23 cellular contexts compared by ENCODE assay signal in genomic region chr5:57676228-57677098, GRCh38.
A peak's percentile ranks its signal among the peaks of the same experiment; 100 is the strongest.
DNase-seq lines count a peak whose midpoint lies in the region; TF ChIP-seq lines count a peak whose summit lies in the region.
"Had no signal": no experiment of that assay in that cellular context is flagged by ENCODE, and none has a peak within 500 bp of the region (broad histone marks: within the 10 kb centered on the region; RNA-seq: fewer than 3 reads in every experiment).

No MANE protein-coding gene starts in this region.

- H4K20me1 ChIP-seq in SK-N-SH (ENCODE audit: insufficient read depth): no peaks in the 10 kb centered on the region
- H4K20me1 ChIP-seq in neural cell (ENCODE audit: insufficient read depth): no peaks in the 10 kb centered on the region

- TF ChIP-seq CTCF in HFF-Myc (IDR thresholded peaks at IDR 0.05; ENCODE audit: low read depth, low read length, missing control alignments) (no peak), SK-N-SH (IDR thresholded peaks at IDR 0.05) (no peak), fibroblast of mammary gland (conservative IDR thresholded peaks at IDR 0.05; ENCODE audit: control insufficient read depth, insufficient read depth, low read depth, low read length) (no peak), neural cell (IDR thresholded peaks at IDR 0.05; ENCODE audit: poor library complexity, severe bottlenecking) (no peak), RWPE1 (conservative IDR thresholded peaks at IDR 0.05; ENCODE audit: low read depth) (no peak)

- H3K9me3 ChIP-seq in SK-N-SH (no peaks in the 10 kb centered on the region), neural cell (ENCODE audit: low read length) (no peaks in the 10 kb centered on the region)
- H3K9me3 ChIP-seq: left lung, pancreas, vagina had no signal

- TF ChIP-seq RAD21 in SK-N-SH (IDR thresholded peaks at IDR 0.05; ENCODE audit: low read length): no peak
- TF ChIP-seq RAD21 in neural cell (conservative IDR thresholded peaks at IDR 0.05): no peak

- H3K9me2 ChIP-seq in SK-N-SH: no peaks in the 10 kb centered on the region
- no peaks in the 10 kb centered on the region for H3K9me2 ChIP-seq in neural cell (ENCODE audit: insufficient read depth, low read length)

- H2AFZ ChIP-seq in SK-N-SH (ENCODE audit: low read depth) (no peak overlapping the region), neural cell (ENCODE audit: low read depth, low read length) (no peak overlapping the region)
- H2AFZ ChIP-seq: GM23338 had no signal

- H3F3A ChIP-seq in SK-N-SH (replicated peaks; ENCODE audit: insufficient read depth): no peaks in the 10 kb centered on the region
- H3F3A ChIP-seq in neural cell (ENCODE audit: insufficient read depth, low read length, poor library complexity, severe bottlenecking): no peaks in the 10 kb centered on the region

- peak; percentile 49 for DNase-seq in HFF-Myc (ENCODE audit: extremely low read depth, low read depth)
- DNase-seq in SK-N-SH: peak; percentile 36
- peak; percentile 54 for DNase-seq in fibroblast of mammary gland (ENCODE audit: low read depth)
- DNase-seq in H4 (ENCODE audit: low spot score): no peak
- DNase-seq in RWPE1 (ENCODE audit: low spot score): no peak
- DNase-seq in substantia nigra (lab: John Stamatoyannopoulos, UW): no peak
- DNase-seq in effector CD4-positive, alpha-beta T cell: no peak
- DNase-seq: activated CD4-positive, alpha-beta T cell treated with anti-CD3 and anti-CD28 coated beads, Interleukin-2, amount 10 ng/mL, durations not matched to agents 24 days and 14 days; activated CD8-positive, alpha-beta memory T cell treated with anti-CD3 and anti-CD28 coated beads, Interleukin-2, amount 50 U/mL, for 48 hours; activated gamma-delta T cell treated with Interleukin-2 at 50 U/mL for 16 hours; amniotic stem cell; EL; left lung; NCI-H1930; NCI-H510A treated with DMSO at 0.1 percent for 48 hours; OCI-M1; pancreas; stimulated activated CD4-positive, alpha-beta T cell treated with anti-CD3 and anti-CD28 coated beads, Interleukin-4, amount 100 ng/mL, for 4 hours had no signal

- H3K36me3 ChIP-seq in SK-N-SH (replicated peaks in 1 of 2; ENCODE audit: control insufficient read depth in 1 of 2, insufficient read depth in 2 of 2, low read length in 1 of 2) (no peaks in the 10 kb centered on the region), neural cell (ENCODE audit: insufficient read depth, low read length) (no peaks in the 10 kb centered on the region)
- H3K36me3 ChIP-seq: left lung, pancreas, vagina had no signal

- H3K27me3 ChIP-seq in SK-N-SH (ENCODE audit: insufficient read depth) (no peaks in the 10 kb centered on the region), neural cell (ENCODE audit: insufficient read depth, low read depth, low read length) (no peaks in the 10 kb centered on the region)
- H3K27me3 ChIP-seq: left lung, pancreas, vagina had no signal

- no peak overlapping the region for H3K9ac ChIP-seq in SK-N-SH
- no peak overlapping the region for H3K9ac ChIP-seq in neural cell (ENCODE audit: low read length)

- WGBS in SK-N-SH (ENCODE audit: low lambda C conversion rate): 60% methylated on average over 3 of the region's 3 CpGs

- H3K4me3 ChIP-seq in HFF-Myc (replicated peaks; ENCODE audit: low read depth, low read length): no peak overlapping the region
- no peak overlapping the region for H3K4me3 ChIP-seq in SK-N-SH (ENCODE audit: low read depth in 2 of 2, low read length in 1 of 2)
- H3K4me3 ChIP-seq in fibroblast of mammary gland (ENCODE audit: control insufficient read depth, low read depth, low read length): no peak overlapping the region
- H3K4me3 ChIP-seq in neural cell (ENCODE audit: low read length): no peak overlapping the region
- H3K4me3 ChIP-seq: GM23338, left lung, pancreas, SK-N-MC, smooth muscle cell, vagina had no signal

- H3K27ac ChIP-seq in SK-N-SH (ENCODE audit: low read depth in 2 of 2, low read length in 1 of 2) (peak overlapping the region; percentile 43 to 71; a peak in 3 of 4 replicates), neural cell (ENCODE audit: low read length) (no peak overlapping the region), RWPE1 (no peak overlapping the region), substantia nigra (ENCODE audit: low read depth, low read length, poor library complexity, severe bottlenecking) (no peak overlapping the region)
- H3K27ac ChIP-seq: left lung, pancreas, SK-N-MC, vagina had no signal

- no peaks in the 10 kb centered on the region for H3K79me2 ChIP-seq in SK-N-SH (ENCODE audit: insufficient read depth)
- H3K79me2 ChIP-seq in neural cell (replicated peaks; ENCODE audit: insufficient read depth, low read length): no peaks in the 10 kb centered on the region

- CTCF ChIA-PET in SK-N-SH (lab: Yijun Ruan, JAX) (interaction anchor here (1.3 to 1.9 kb wide), 3 partner anchors 9 to 211 kb away, joined by 3 to 7 read pairs (median 3); no protein-coding TSS in a partner anchor), RWPE1 (lab: Yijun Ruan, JAX) (interaction anchor here (1.0 kb wide), 1 partner anchor 26 kb away, joined by 4 read pairs; no protein-coding TSS in a partner anchor)

- H3K4me1 ChIP-seq in SK-N-SH (ENCODE audit: control insufficient read depth in 1 of 2, insufficient read depth in 2 of 2, low read depth in 1 of 2, low read length in 1 of 2): peaks cover 0 to 11% of the 10 kb centered on the region in 2 experiments; a peak in 2 of 4 replicates
- H3K4me1 ChIP-seq: left lung, pancreas, vagina had no signal

- POLR2A ChIA-PET in SK-N-SH (lab: Yijun Ruan, JAX) (no interaction called here), RWPE1 (lab: Yijun Ruan, JAX; ENCODE audit: low non-redundant PET) (no interaction called here)

- 0 out of 4 replicates have a peak, but pooled peaks of 1 of the 2 experiments have one; percentile 9 for TF ChIP-seq EP300 in SK-N-SH (IDR thresholded peaks at IDR 0.05; ENCODE audit: borderline replicate concordance in 1 of 2, low read depth in 1 of 2, low read length in 1 of 2)
- no peak for TF ChIP-seq EP300 in neural cell (conservative IDR thresholded peaks at IDR 0.05; ENCODE audit: poor library complexity, severe bottlenecking)

- H3K4me2 ChIP-seq in SK-N-SH (peak overlapping the region; percentile 14; the same call in 1 of the 2 replicates), neural cell (ENCODE audit: low read length) (no peak overlapping the region)
- H3K4me2 ChIP-seq: GM23338 had no signal

TF ChIP-seq in SK-N-SH, 30 proteins besides CTCF, POLR2A, EP300 and RAD21 (continues in another document):
- no peak for TF ChIP-seq NRF1 (IDR thresholded peaks at IDR 0.05; ENCODE audit: low read depth, low read length)
- TF ChIP-seq REST (IDR thresholded peaks at IDR 0.05; ENCODE audit: low read depth, low read length): no peak
- peak; percentile 80 for TF ChIP-seq TCF12 (IDR thresholded peaks at IDR 0.05)
- peak; percentile 48; the same call in 1 of the 2 replicates for TF ChIP-seq RXRA (IDR thresholded peaks at IDR 0.05; ENCODE audit: borderline replicate concordance, low read depth)

TF ChIP-seq in neural cell, 6 proteins besides CTCF, POLR2A, EP300 and RAD21:
- TF ChIP-seq MXI1 (conservative IDR thresholded peaks at IDR 0.05; ENCODE audit: poor library complexity, severe bottlenecking) (no peak), POLR2AphosphoS5 (IDR thresholded peaks at IDR 0.05) (peak; percentile 38)

Comparison
In these comparisons a context has a peak if more than half of its experiments do, and no peak if none do; other contexts are left out.
1. DNase-seq: peak in HFF-Myc (single experiment), SK-N-SH (single experiment) and fibroblast of mammary gland (single experiment); none in H4 (single experiment), RWPE1 (single experiment), substantia nigra (0 of 49) and effector CD4-positive, alpha-beta T cell (single experiment).
2. H3K27ac ChIP-seq: peak in SK-N-SH (2 of 2); none in neural cell (single experiment), RWPE1 (single experiment) and substantia nigra (single experiment).